In genomic region chr16:1151424-1152122, GRCh38 we compare ENCODE assay signal across 15 cellular contexts. TPM values are rescaled to one million over a fixed set of nuclear protein-coding genes. Genes with fewer than 3 reads are reported as not detected.
A peak's percentile ranks its signal among the peaks of the same experiment; 100 is the strongest.
DNase-seq lines count a peak whose midpoint lies in the region; ATAC-seq, FAIRE-seq and TF ChIP-seq lines count a peak whose summit lies in the region.
"Had no signal": no experiment of that assay in that cellular context is flagged by ENCODE, and none has a peak within 500 bp of the region (broad histone marks: within the 10 kb centered on the region; RNA-seq: fewer than 3 reads in every experiment).

No MANE protein-coding gene starts in this region.

- ATAC-seq in naive thymus-derived CD4-positive, alpha-beta T cell: no peak

- 75 to 77% methylated on average over 17 to 18 of the region's 18 CpGs for WGBS in ectodermal cell, 2 experiments
- 40 to 52% methylated on average over 1 to 18 of the region's 18 CpGs for WGBS in testis, 2 donors

- H3K9me3 Mint-ChIP-seq in naive thymus-derived CD4-positive, alpha-beta T cell: peaks cover 0 to 6% (median 2%) of the 10 kb centered on the region in 11 donors

- intact Hi-C loops in naive thymus-derived CD4-positive, alpha-beta T cell (cut with micrococcal nuclease): loop anchor here in 1 of 2 donors (5.0 kb wide), 1 partner anchor 169 kb away; the partner anchor contains the start of gene SOX8
- intact Hi-C loops in testis (cut with DNase I; ENCODE audit: low total_unique reads): no loop called here

- H3K4me1 ChIP-seq in HEK293 (ENCODE audit: control insufficient read depth, insufficient read depth, low read length): no peaks in the 10 kb centered on the region
- peaks cover 21% of the 10 kb centered on the region for H3K4me1 ChIP-seq in ectodermal cell (ENCODE audit: control insufficient read depth, insufficient read depth, low read length)
- H3K4me1 ChIP-seq in naive thymus-derived CD4-positive, alpha-beta T cell (ENCODE audit: control insufficient read depth in 2 of 2, insufficient read depth in 2 of 2, low read length in 2 of 2): peaks cover 3 to 16% of the 10 kb centered on the region in 2 donors
- H3K4me1 ChIP-seq in testis: peaks cover 20% of the 10 kb centered on the region

- POLR2A ChIA-PET in HEK293 (lab: Yijun Ruan, JAX): no interaction called here
- POLR2A ChIA-PET in naive thymus-derived CD4-positive, alpha-beta T cell (lab: Charles Lee): no interaction called here

- H3K27me3 ChIP-seq in ectodermal cell (ENCODE audit: control insufficient read depth, insufficient read depth, low read length, poor library complexity, severe bottlenecking) (peaks cover 8% of the 10 kb centered on the region), testis (no peaks in the 10 kb centered on the region)
- no peaks in the 10 kb centered on the region for H3K27me3 ChIP-seq in naive thymus-derived CD4-positive, alpha-beta T cell (ENCODE audit: control insufficient read depth in 2 of 2, insufficient read depth in 2 of 2, low read length in 2 of 2)

- peak in 2 of 9 donors; percentile 2 to 7 for DNase-seq in naive thymus-derived CD4-positive, alpha-beta T cell
- DNase-seq in testis: no peak
- no peak for DNase-seq in NCI-H2227 treated with DMSO at 0.1 percent for 48 hours (lab: John Stamatoyannopoulos, UW)
- no peak for DNase-seq in occipital lobe (lab: John Stamatoyannopoulos, UW)
- no peak for DNase-seq in GM12891 (ENCODE audit: insufficient read length, low spot score)
- DNase-seq: hippocampal formation, NCI-H146 had no signal

- peaks cover 0 to 18% (median 6%) of the 10 kb centered on the region in 5 donors for H3K27me3 Mint-ChIP-seq in naive thymus-derived CD4-positive, alpha-beta T cell

- H3K9me3 ChIP-seq in HEK293 (ENCODE audit: control insufficient read depth, insufficient read depth, low read depth, low read length): no peaks in the 10 kb centered on the region
- no peaks in the 10 kb centered on the region for H3K9me3 ChIP-seq in ectodermal cell (ENCODE audit: control insufficient read depth, low read length)
- H3K9me3 ChIP-seq in naive thymus-derived CD4-positive, alpha-beta T cell (ENCODE audit: control insufficient read depth in 2 of 3, low read length in 3 of 3): no peaks in the 10 kb centered on the region
- no peaks in the 10 kb centered on the region for H3K9me3 ChIP-seq in testis
- H3K9me3 ChIP-seq: SJCRH30 had no signal

- no peaks in the 10 kb centered on the region for H3K36me3 ChIP-seq in HEK293 (ENCODE audit: control insufficient read depth in 2 of 2, insufficient read depth in 1 of 2, low read length in 2 of 2)
- no peaks in the 10 kb centered on the region for H3K36me3 ChIP-seq in ectodermal cell (ENCODE audit: control insufficient read depth, insufficient read depth, low read length)
- H3K36me3 ChIP-seq in naive thymus-derived CD4-positive, alpha-beta T cell (ENCODE audit: control insufficient read depth in 2 of 3, insufficient read depth in 3 of 3, low read length in 3 of 3): no peaks in the 10 kb centered on the region
- no peaks in the 10 kb centered on the region for H3K36me3 ChIP-seq in testis (ENCODE audit: low read depth, missing control alignments)
- H3K36me3 ChIP-seq: SJCRH30 had no signal

- TF ChIP-seq POLR2A in testis (IDR thresholded peaks at IDR 0.05): no peak
- no peak for TF ChIP-seq POLR2A in GM12891 (IDR thresholded peaks at IDR 0.05; ENCODE audit: low read depth, low read length)

- peak overlapping the region in 2 of 9 donors; percentile 48 to 53 for H3K27ac Mint-ChIP-seq in naive thymus-derived CD4-positive, alpha-beta T cell

- H3K27ac ChIP-seq in HEK293 (ENCODE audit: extremely low read depth, low read depth, low read length) (no peak overlapping the region), ectodermal cell (ENCODE audit: insufficient read depth, low read depth, low read length, poor library complexity, severe bottlenecking) (no peak overlapping the region), testis (peak overlapping the region; percentile 55 to 72)
- H3K27ac ChIP-seq in naive thymus-derived CD4-positive, alpha-beta T cell (ENCODE audit: low read depth, low read length): peak overlapping the region; percentile 8
- H3K27ac ChIP-seq: SJCRH30 had no signal

- no peaks in the 10 kb centered on the region for H3K36me3 Mint-ChIP-seq in naive thymus-derived CD4-positive, alpha-beta T cell

- CTCF ChIA-PET in HEK293 (lab: Yijun Ruan, JAX): no interaction called here
- CTCF ChIA-PET in naive thymus-derived CD4-positive, alpha-beta T cell (lab: Charles Lee): no interaction called here

- no peak for FAIRE-seq in GM12891 (lab: Jason Lieb, UNC)

- TF ChIP-seq CTCF in HEK293 (tag by site-specific recombination; IDR thresholded peaks at IDR 0.05) (no peak), testis (IDR thresholded peaks at IDR 0.05) (no peak)

- H3K4me1 Mint-ChIP-seq in naive thymus-derived CD4-positive, alpha-beta T cell: no peaks in the 10 kb centered on the region

- H3K4me3 Mint-ChIP-seq in naive thymus-derived CD4-positive, alpha-beta T cell: peak overlapping the region in 9 of 10 donors; percentile 44 to 76 (median 53)

- H3K4me3 ChIP-seq in HEK293 (ENCODE audit: low read depth, low read length) (no peak overlapping the region), ectodermal cell (ENCODE audit: insufficient read depth, low read depth, low read length) (peak overlapping the region; percentile 44), testis (peak overlapping the region in 1 of 2 donors; percentile 50)
- no peak overlapping the region for H3K4me3 ChIP-seq in naive thymus-derived CD4-positive, alpha-beta T cell (ENCODE audit: low read length)

TF ChIP-seq in HEK293, 187 proteins besides CTCF, POLR2A, EP300 and RAD21 (continues in another document):
- no peak for TF ChIP-seq OVOL3 (tag by site-specific recombination; IDR thresholded peaks at IDR 0.05)
- no peak for TF ChIP-seq HIC1 (tag by site-specific recombination; IDR thresholded peaks at IDR 0.05)
- no peak for TF ChIP-seq ZBTB20 (tag by site-specific recombination; IDR thresholded peaks at IDR 0.05)
- TF ChIP-seq HOXD13 (CRISPR knock-in tag; IDR thresholded peaks at IDR 0.05; ENCODE audit: borderline replicate concordance): no peak
- TF ChIP-seq ZNF10 (tag by site-specific recombination; IDR thresholded peaks at IDR 0.05): peak; percentile 67; the same call in 1 of the 2 replicates

TF ChIP-seq in GM12891, 5 proteins besides CTCF, POLR2A, EP300 and RAD21:
- TF ChIP-seq POLR2AphosphoS5 (IDR thresholded peaks at IDR 0.05; ENCODE audit: low read depth, low read length): no peak
- no peak for TF ChIP-seq SPI1 (IDR thresholded peaks at IDR 0.05; ENCODE audit: low read depth, low read length)
TF ChIP-seq in GM12891: peak in this region for 0.

RNA-seq across cellular contexts. Expression of gene CACNA1H, which starts 1.3 kb away (rescaled TPM):
- 30.0 TPM for polyA plus RNA-seq in ectodermal cell (2013, experiment 1 of 4)
- polyA plus RNA-seq in ectodermal cell (2013, experiment 2 of 4): 36.4 TPM
- polyA plus RNA-seq in ectodermal cell (2013, experiment 3 of 4): 32.2 TPM
- polyA plus RNA-seq in ectodermal cell (2013, experiment 4 of 4): 35.6 TPM
- total RNA-seq in naive thymus-derived CD4-positive, alpha-beta T cell: 1 to 10 TPM in 4 of 5 experiments, under 1 TPM in 1; 0.31 to 8.8 (median 2.2) TPM
- polyA plus RNA-seq in naive thymus-derived CD4-positive, alpha-beta T cell: 1 to 10 TPM in 1 of 2 donors, under 1 TPM in 1; 0.73 to 3.8 TPM
- total RNA-seq in testis (10 to 100 TPM; 55.9 to 69.0 TPM), occipital lobe (15.4 TPM)
- 41.1 TPM for polyA plus RNA-seq in testis (ENCODE audit: insufficient read depth, low read depth, low replicate concordance)
- polyA plus RNA-seq in GM12891 (2012; ENCODE audit: low read depth, missing spikeins): 0.14 TPM
- total RNA-seq: LHCN-M2 had no signal

RNA-seq across cellular contexts. Expression of gene C1QTNF8, which starts 55.5 kb away (rescaled TPM):
- polyA plus RNA-seq in ectodermal cell (2013, experiment 1 of 4): not detected
- not detected for polyA plus RNA-seq in ectodermal cell (2013, experiment 2 of 4)
- not detected for polyA plus RNA-seq in ectodermal cell (2013, experiment 3 of 4)
- not detected for polyA plus RNA-seq in ectodermal cell (2013, experiment 4 of 4)
- not detected for total RNA-seq in naive thymus-derived CD4-positive, alpha-beta T cell
- polyA plus RNA-seq in naive thymus-derived CD4-positive, alpha-beta T cell: not detected
- total RNA-seq in testis (1 to 10 TPM; 1.3 to 2.7 TPM), occipital lobe (not detected)
- not detected for polyA plus RNA-seq in testis (ENCODE audit: insufficient read depth, low read depth, low replicate concordance)
- polyA plus RNA-seq in GM12891 (2012; ENCODE audit: low read depth, missing spikeins): not detected
- total RNA-seq: activated CD8-positive, alpha-beta memory T cell treated with anti-CD3 and anti-CD28 coated beads for 36 hours; dermis microvascular lymphatic vessel endothelial cell; LHCN-M2; liver; SJCRH30; skeletal muscle tissue had no signal
- polyA plus RNA-seq: liver had no signal

Comparison
In these comparisons a context has a peak if more than half of its experiments do, and no peak if none do; other contexts are left out.
1. H3K27ac ChIP-seq: peak in naive thymus-derived CD4-positive, alpha-beta T cell (single experiment) and testis (2 of 2); none in HEK293 (single experiment) and ectodermal cell (single experiment).